ENCODE assay signal across 1 cellular context in genomic region chr5:146049704-146050026, GRCh38.
TF ChIP-seq lines count a peak whose summit lies in the region.

No MANE protein-coding gene starts in this region.

TF ChIP-seq in GM23338, 12 proteins besides CTCF, POLR2A, EP300 and RAD21 (continued from another document):
- TF ChIP-seq ZNF462 (CRISPR knock-in tag; IDR thresholded peaks at IDR 0.05) (no peak), ETS1 (IDR thresholded peaks at IDR 0.05) (no peak), CREB1 (CRISPR knock-in tag; IDR thresholded peaks at IDR 0.05; ENCODE audit: low read depth) (no peak)
TF ChIP-seq in GM23338: peak in this region for 0.
